ENCODE assay signal across 34 cellular contexts in genomic region chr10:37844644-37845043, GRCh38.
"Had no signal": no experiment of that assay in that cellular context is flagged by ENCODE, and none has a peak within 500 bp of the region (broad histone marks: within the 10 kb centered on the region; RNA-seq: fewer than 3 reads in every experiment).

No MANE protein-coding gene starts in this region.

- H3K4me1 ChIP-seq: adrenal gland, body of pancreas, breast epithelium had no signal

- H3K27me3 ChIP-seq: adrenal gland, body of pancreas, brain microvascular endothelial cell, breast epithelium had no signal

- H3K4me3 Mint-ChIP-seq: activated B cell treated with CpG ODN at 0.5 μM for 24 hours; activated CD4-positive, alpha-beta memory T cell treated with anti-CD3 and anti-CD28 coated beads for 36 hours; activated CD4-positive, alpha-beta T cell treated with anti-CD3 and anti-CD28 coated beads, Interleukin-2, amount 10 ng/mL, durations not matched to agents 24 days and 14 days; activated CD8-positive, alpha-beta T cell treated with anti-CD3 and anti-CD28 coated beads for 36 hours; activated naive CD8-positive, alpha-beta T cell treated with anti-CD3 and anti-CD28 coated beads, Interleukin-2, amount 10 ng/mL, durations not matched to agents 7 days and 5 days; activated T-cell treated with anti-CD3 and anti-CD28 coated beads, Interleukin-2, amount 50 U/mL, for 4 hours; activated T-cell treated with anti-CD3 and anti-CD28 coated beads, Interleukin-2, amount 50 U/mL, for 72 hours; activated T-helper 1 cell treated with anti-CD3 and anti-CD28 coated beads, Interleukin-12 subunit alpha, Interleukin-12 subunit beta, Interleukin-2, Interleukin-4 antibody, amounts not matched to agents 30 ng/mL and 10 ng/mL and 1 ng/mL, durations not matched to agents 14 hours and 24 hours and 36 hours; activated T-helper 17 cell treated with anti-CD3 and anti-CD28 coated beads, Interleukin-2, amount 50 U/mL, for 72 hours; T-cell; T-helper 17 cell; T-helper 2 cell treated with Interferon-gamma antibody and Interleukin-4, amounts not matched to agents 5 μg/mL and 100 μg/mL, for 36 hours had no signal

- H3K27ac ChIP-seq: adrenal gland, body of pancreas, brain microvascular endothelial cell, breast epithelium, VCaP had no signal

- H3K27me3 Mint-ChIP-seq: activated B cell treated with CpG ODN at 0.5 μM for 24 hours; activated CD4-positive, alpha-beta memory T cell treated with anti-CD3 and anti-CD28 coated beads for 36 hours; activated CD4-positive, alpha-beta T cell treated with anti-CD3 and anti-CD28 coated beads, Interleukin-2, amount 10 ng/mL, durations not matched to agents 24 days and 14 days; activated CD8-positive, alpha-beta T cell treated with anti-CD3 and anti-CD28 coated beads for 36 hours; activated naive CD8-positive, alpha-beta T cell treated with anti-CD3 and anti-CD28 coated beads, Interleukin-2, amount 10 ng/mL, durations not matched to agents 7 days and 5 days; activated T-helper 17 cell treated with anti-CD3 and anti-CD28 coated beads, Interleukin-2, amount 50 U/mL, for 72 hours; T-cell; T-helper 17 cell had no signal

- H3K4me1 Mint-ChIP-seq: activated B cell treated with CpG ODN at 0.5 μM for 24 hours; activated CD4-positive, alpha-beta T cell treated with anti-CD3 and anti-CD28 coated beads, Interleukin-2, amount 10 ng/mL, durations not matched to agents 24 days and 14 days; activated naive CD8-positive, alpha-beta T cell treated with anti-CD3 and anti-CD28 coated beads, Interleukin-2, amount 10 ng/mL, durations not matched to agents 7 days and 5 days; T-helper 17 cell had no signal

- H3K36me3 ChIP-seq: adrenal gland, brain microvascular endothelial cell, breast epithelium had no signal

- DNase-seq: activated B cell treated with CpG ODN at 0.5 μM for 24 hours; activated CD4-positive, alpha-beta memory T cell treated with anti-CD3 and anti-CD28 coated beads for 36 hours; activated CD4-positive, alpha-beta T cell treated with anti-CD3 and anti-CD28 coated beads for 4 hours; activated CD4-positive, alpha-beta T cell treated with anti-CD3 and anti-CD28 coated beads, Interleukin-2, amount 10 ng/mL, durations not matched to agents 24 days and 14 days; activated CD4-positive, alpha-beta T cell treated with anti-CD3 and anti-CD28 coated beads, Interleukin-2, amount 50 U/mL, for 1 hour; activated CD4-positive, alpha-beta T cell treated with anti-CD3 and anti-CD28 coated beads, Interleukin-2, amount 50 U/mL, for 4 hours; activated CD4-positive, CD25-positive, alpha-beta regulatory T cell treated with anti-CD3 and anti-CD28 coated beads, Interleukin-2, amount 50 U/mL, for 72 hours; activated CD8-positive, alpha-beta memory T cell treated with anti-CD3 and anti-CD28 coated beads, Interleukin-2, amount 50 U/mL, for 4 hours; activated CD8-positive, alpha-beta T cell treated with anti-CD3 and anti-CD28 coated beads for 36 hours; activated effector memory CD4-positive, alpha-beta T cell treated with anti-CD3 and anti-CD28 coated beads, Interleukin-2, amount 50 U/mL, for 16 hours; activated gamma-delta T cell treated with Interleukin-2 at 50 U/mL for 16 hours; activated naive CD4-positive, alpha-beta T cell; activated naive CD4-positive, alpha-beta T cell treated with anti-CD3 and anti-CD28 coated beads, Interleukin-2, amount 50 U/mL, for 16 hours; activated naive CD8-positive, alpha-beta T cell treated with anti-CD3 and anti-CD28 coated beads, Interleukin-2, amount 10 ng/mL, durations not matched to agents 7 days and 5 days; activated T-cell treated with anti-CD3 and anti-CD28 coated beads for 4 hours; activated T-cell treated with anti-CD3 and anti-CD28 coated beads, Interleukin-2, amount 50 U/mL, for 1 hour; activated T-cell treated with anti-CD3 and anti-CD28 coated beads, Interleukin-2, amount 50 U/mL, for 4 hours; activated T-cell treated with anti-CD3 and anti-CD28 coated beads, Interleukin-2, amount 50 U/mL, for 72 hours; adrenal gland; amniotic stem cell; aorta; body of pancreas; brain microvascular endothelial cell; central memory CD4-positive, alpha-beta T cell; T-cell; T-helper 17 cell; T-helper 9 cell had no signal

- H3K9me3 ChIP-seq: adrenal gland, body of pancreas had no signal

- H3K27ac Mint-ChIP-seq: activated B cell treated with CpG ODN at 0.5 μM for 24 hours; activated CD4-positive, alpha-beta memory T cell treated with anti-CD3 and anti-CD28 coated beads for 36 hours; activated CD4-positive, alpha-beta T cell treated with anti-CD3 and anti-CD28 coated beads, Interleukin-2, amount 10 ng/mL, durations not matched to agents 24 days and 14 days; activated CD8-positive, alpha-beta T cell treated with anti-CD3 and anti-CD28 coated beads for 36 hours; activated naive CD8-positive, alpha-beta T cell treated with anti-CD3 and anti-CD28 coated beads, Interleukin-2, amount 10 ng/mL, durations not matched to agents 7 days and 5 days; activated T-cell treated with anti-CD3 and anti-CD28 coated beads, Interleukin-2, amount 50 U/mL, for 72 hours; activated T-helper 1 cell treated with anti-CD3 and anti-CD28 coated beads, Interleukin-12 subunit alpha, Interleukin-12 subunit beta, Interleukin-2, Interleukin-4 antibody, amounts not matched to agents 30 ng/mL and 10 ng/mL and 1 ng/mL, durations not matched to agents 14 hours and 24 hours and 36 hours; activated T-helper 17 cell treated with anti-CD3 and anti-CD28 coated beads, Interleukin-2, amount 50 U/mL, for 72 hours; T-cell; T-helper 17 cell; T-helper 2 cell treated with Interferon-gamma antibody and Interleukin-4, amounts not matched to agents 5 μg/mL and 100 μg/mL, for 36 hours had no signal

- H3K4me3 ChIP-seq: adrenal gland, body of pancreas, breast epithelium had no signal

- FAIRE-seq: astrocyte, TTC549 had no signal

- ATAC-seq: activated CD8-positive, alpha-beta T cell treated with anti-CD3 and anti-CD28 coated beads for 36 hours; activated T-cell treated with anti-CD3 and anti-CD28 coated beads, Interleukin-2, amount 50 U/mL, for 4 hours; activated T-cell treated with anti-CD3 and anti-CD28 coated beads, Interleukin-2, amount 50 U/mL, for 72 hours; activated T-helper 17 cell treated with anti-CD3 and anti-CD28 coated beads, Interleukin-2, amount 50 U/mL, for 72 hours; body of pancreas; T-cell; T-helper 17 cell had no signal
